Comparison of ENCODE assay signal across 1 cellular context in the genomic region with DNA sequence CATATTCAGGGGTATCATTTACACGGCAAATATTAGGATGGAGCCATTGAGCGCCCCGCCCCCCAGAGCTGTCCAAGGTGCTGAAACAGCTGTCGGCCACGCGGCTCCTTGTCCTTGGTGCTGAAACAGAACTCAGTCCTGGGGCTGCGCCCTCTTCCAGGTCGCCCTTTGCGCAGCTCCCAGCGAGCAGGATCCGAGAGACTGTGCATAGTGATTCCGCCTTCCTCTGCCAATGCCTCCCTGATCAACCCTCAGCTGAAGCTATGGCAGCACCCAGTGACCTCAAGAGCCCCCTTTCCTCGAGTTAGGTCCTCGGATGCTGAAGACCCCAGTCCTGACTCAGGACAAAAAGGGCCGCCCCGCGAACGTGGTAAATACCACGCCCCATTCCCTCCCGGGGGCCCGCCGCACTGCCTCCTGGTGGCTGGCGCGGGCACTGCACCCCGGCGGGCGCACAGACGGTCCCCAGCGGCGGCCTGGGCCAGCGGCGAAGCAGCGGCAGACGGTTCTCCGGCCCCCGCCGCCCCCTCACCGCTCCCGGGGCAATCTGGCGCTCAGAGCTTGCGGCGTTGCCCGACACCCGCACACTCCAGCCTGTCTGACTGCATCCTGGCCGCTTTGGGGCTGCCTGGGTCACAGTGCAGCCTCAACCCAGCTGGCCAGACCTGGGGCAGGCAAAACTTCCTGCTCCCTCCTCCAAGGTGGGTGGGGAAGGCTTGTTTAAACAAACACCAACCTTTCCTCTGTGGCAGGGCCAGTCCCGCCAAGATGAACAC.
A peak's percentile ranks its signal among the peaks of the same experiment; 100 is the strongest.
TF ChIP-seq lines count a peak whose summit lies in the region.

No MANE protein-coding gene starts in this region.

TF ChIP-seq in HEK293, 187 proteins besides CTCF, POLR2A, EP300 and RAD21 (continued from another document and continues in another):
- TF ChIP-seq ZNF529 (tag by site-specific recombination; IDR thresholded peaks at IDR 0.05; ENCODE audit: insufficient replicate concordance) (no peak), BCL6B (tag by site-specific recombination; IDR thresholded peaks at IDR 0.05) (no peak), ZNF621 (tag by site-specific recombination; IDR thresholded peaks at IDR 0.05) (no peak), ZNF366 (tag by site-specific recombination; conservative IDR thresholded peaks at IDR 0.05) (0 out of 2 replicates have a peak, but pooled peaks have one; percentile 19), ZNF157 (tag by site-specific recombination; IDR thresholded peaks at IDR 0.05) (0 out of 2 replicates have a peak, but pooled peaks have one; percentile 30), ZFP37 (tag by site-specific recombination; IDR thresholded peaks at IDR 0.05) (peak; percentile 77), REST (tag by site-specific recombination; IDR thresholded peaks at IDR 0.05) (peak; percentile 100), ZNF785 (tag by site-specific recombination; IDR thresholded peaks at IDR 0.05) (0 out of 2 replicates have a peak, but pooled peaks have one; percentile 50), SP2 (tag by site-specific recombination; IDR thresholded peaks at IDR 0.05) (peak; percentile 32), GLIS1 (tag by site-specific recombination; IDR thresholded peaks at IDR 0.05) (peak; percentile 73), OSR2 (tag by site-specific recombination; IDR thresholded peaks at IDR 0.05) (no peak), ZNF239 (tag by site-specific recombination; IDR thresholded peaks at IDR 0.05) (no peak), ZBTB49 (tag by site-specific recombination; IDR thresholded peaks at IDR 0.05; ENCODE audit: low read depth) (no peak), ZNF768 (tag by site-specific recombination; IDR thresholded peaks at IDR 0.05) (no peak), BCL11A (tag by site-specific recombination; IDR thresholded peaks at IDR 0.05; ENCODE audit: low read depth) (peak; percentile 25; the same call in 1 of the 2 replicates), ZNF544 (tag by site-specific recombination; IDR thresholded peaks at IDR 0.05) (no peak), ZNF624 (tag by site-specific recombination; IDR thresholded peaks at IDR 0.05) (no peak), OVOL3 (tag by site-specific recombination; IDR thresholded peaks at IDR 0.05) (no peak), MYNN (tag by site-specific recombination; IDR thresholded peaks at IDR 0.05; ENCODE audit: borderline replicate concordance) (no peak), ZNF600 (tag by site-specific recombination; IDR thresholded peaks at IDR 0.05) (peak; percentile 63; the same call in 1 of the 2 replicates), PBX3 (CRISPR knock-in tag; IDR thresholded peaks at IDR 0.05) (peak; percentile 99), ZNF660 (tag by site-specific recombination; IDR thresholded peaks at IDR 0.05) (peak; percentile 20; the same call in 1 of the 2 replicates), ZBTB8A (tag by site-specific recombination; IDR thresholded peaks at IDR 0.05) (peak; percentile 87), ZNF391 (tag by site-specific recombination; IDR thresholded peaks at IDR 0.05; ENCODE audit: borderline replicate concordance, low read depth) (peak; percentile 73; the same call in 1 of the 2 replicates), ZNF341 (tag by site-specific recombination; IDR thresholded peaks at IDR 0.05; ENCODE audit: low read depth) (no peak), ZFHX2 (tag by site-specific recombination; conservative IDR thresholded peaks at IDR 0.05) (peak; percentile 76), ZNF76 (tag by site-specific recombination; IDR thresholded peaks at IDR 0.05; ENCODE audit: borderline replicate concordance, low read depth) (peak; percentile 11; the same call in 1 of the 2 replicates), ZNF146 (tag by site-specific recombination; IDR thresholded peaks at IDR 0.05) (no peak), ZBTB7A (tag by site-specific recombination; IDR thresholded peaks at IDR 0.05; ENCODE audit: low read depth) (no peak), KLF9 (tag by site-specific recombination; IDR thresholded peaks at IDR 0.05; ENCODE audit: low read depth) (peak; percentile 92), ZNF645 (tag by site-specific recombination; IDR thresholded peaks at IDR 0.05) (no peak), ZNF501 (tag by site-specific recombination; IDR thresholded peaks at IDR 0.05) (peak; percentile 52; the same call in 1 of the 2 replicates), EGR2 (tag by site-specific recombination; IDR thresholded peaks at IDR 0.05; ENCODE audit: low read depth) (peak; percentile 61)
- TF ChIP-seq, protein P1, sequence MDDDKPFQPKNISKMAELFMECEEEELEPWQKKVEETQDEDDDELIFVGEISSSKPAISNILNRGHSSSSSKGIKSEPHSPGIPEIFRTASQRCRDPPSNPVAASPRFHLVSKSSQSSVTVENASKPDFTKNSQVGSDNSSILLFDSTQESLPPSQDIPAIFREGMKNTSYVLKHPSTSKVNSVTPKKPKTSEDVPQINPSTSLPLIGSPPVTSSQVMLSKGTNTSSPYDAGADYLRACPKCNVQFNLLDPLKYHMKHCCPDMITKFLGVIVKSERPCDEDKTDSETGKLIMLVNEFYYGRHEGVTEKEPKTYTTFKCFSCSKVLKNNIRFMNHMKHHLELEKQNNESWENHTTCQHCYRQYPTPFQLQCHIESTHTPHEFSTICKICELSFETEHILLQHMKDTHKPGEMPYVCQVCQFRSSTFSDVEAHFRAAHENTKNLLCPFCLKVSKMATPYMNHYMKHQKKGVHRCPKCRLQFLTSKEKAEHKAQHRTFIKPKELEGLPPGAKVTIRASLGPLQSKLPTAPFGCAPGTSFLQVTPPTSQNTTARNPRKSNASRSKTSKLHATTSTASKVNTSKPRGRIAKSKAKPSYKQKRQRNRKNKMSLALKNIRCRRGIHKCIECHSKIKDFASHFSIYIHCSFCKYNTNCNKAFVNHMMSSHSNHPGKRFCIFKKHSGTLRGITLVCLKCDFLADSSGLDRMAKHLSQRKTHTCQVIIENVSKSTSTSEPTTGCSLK (tag by site-specific recombination; IDR thresholded peaks at IDR 0.05), result no peak
- TF ChIP-seq, protein P2, sequence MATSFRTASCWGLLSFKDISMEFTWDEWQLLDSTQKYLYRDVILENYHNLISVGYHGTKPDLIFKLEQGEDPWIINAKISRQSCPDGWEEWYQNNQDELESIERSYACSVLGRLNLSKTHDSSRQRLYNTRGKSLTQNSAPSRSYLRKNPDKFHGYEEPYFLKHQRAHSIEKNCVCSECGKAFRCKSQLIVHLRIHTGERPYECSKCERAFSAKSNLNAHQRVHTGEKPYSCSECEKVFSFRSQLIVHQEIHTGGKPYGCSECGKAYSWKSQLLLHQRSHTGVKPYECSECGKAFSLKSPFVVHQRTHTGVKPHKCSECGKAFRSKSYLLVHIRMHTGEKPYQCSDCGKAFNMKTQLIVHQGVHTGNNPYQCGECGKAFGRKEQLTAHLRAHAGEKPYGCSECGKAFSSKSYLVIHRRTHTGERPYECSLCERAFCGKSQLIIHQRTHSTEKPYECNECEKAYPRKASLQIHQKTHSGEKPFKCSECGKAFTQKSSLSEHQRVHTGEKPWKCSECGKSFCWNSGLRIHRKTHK (tag by site-specific recombination; IDR thresholded peaks at IDR 0.05), result no peak
- TF ChIP-seq, protein P3, sequence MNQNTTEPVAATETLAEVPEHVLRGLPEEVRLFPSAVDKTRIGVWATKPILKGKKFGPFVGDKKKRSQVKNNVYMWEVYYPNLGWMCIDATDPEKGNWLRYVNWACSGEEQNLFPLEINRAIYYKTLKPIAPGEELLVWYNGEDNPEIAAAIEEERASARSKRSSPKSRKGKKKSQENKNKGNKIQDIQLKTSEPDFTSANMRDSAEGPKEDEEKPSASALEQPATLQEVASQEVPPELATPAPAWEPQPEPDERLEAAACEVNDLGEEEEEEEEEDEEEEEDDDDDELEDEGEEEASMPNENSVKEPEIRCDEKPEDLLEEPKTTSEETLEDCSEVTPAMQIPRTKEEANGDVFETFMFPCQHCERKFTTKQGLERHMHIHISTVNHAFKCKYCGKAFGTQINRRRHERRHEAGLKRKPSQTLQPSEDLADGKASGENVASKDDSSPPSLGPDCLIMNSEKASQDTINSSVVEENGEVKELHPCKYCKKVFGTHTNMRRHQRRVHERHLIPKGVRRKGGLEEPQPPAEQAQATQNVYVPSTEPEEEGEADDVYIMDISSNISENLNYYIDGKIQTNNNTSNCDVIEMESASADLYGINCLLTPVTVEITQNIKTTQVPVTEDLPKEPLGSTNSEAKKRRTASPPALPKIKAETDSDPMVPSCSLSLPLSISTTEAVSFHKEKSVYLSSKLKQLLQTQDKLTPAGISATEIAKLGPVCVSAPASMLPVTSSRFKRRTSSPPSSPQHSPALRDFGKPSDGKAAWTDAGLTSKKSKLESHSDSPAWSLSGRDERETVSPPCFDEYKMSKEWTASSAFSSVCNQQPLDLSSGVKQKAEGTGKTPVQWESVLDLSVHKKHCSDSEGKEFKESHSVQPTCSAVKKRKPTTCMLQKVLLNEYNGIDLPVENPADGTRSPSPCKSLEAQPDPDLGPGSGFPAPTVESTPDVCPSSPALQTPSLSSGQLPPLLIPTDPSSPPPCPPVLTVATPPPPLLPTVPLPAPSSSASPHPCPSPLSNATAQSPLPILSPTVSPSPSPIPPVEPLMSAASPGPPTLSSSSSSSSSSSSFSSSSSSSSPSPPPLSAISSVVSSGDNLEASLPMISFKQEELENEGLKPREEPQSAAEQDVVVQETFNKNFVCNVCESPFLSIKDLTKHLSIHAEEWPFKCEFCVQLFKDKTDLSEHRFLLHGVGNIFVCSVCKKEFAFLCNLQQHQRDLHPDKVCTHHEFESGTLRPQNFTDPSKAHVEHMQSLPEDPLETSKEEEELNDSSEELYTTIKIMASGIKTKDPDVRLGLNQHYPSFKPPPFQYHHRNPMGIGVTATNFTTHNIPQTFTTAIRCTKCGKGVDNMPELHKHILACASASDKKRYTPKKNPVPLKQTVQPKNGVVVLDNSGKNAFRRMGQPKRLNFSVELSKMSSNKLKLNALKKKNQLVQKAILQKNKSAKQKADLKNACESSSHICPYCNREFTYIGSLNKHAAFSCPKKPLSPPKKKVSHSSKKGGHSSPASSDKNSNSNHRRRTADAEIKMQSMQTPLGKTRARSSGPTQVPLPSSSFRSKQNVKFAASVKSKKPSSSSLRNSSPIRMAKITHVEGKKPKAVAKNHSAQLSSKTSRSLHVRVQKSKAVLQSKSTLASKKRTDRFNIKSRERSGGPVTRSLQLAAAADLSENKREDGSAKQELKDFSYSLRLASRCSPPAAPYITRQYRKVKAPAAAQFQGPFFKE (tag by site-specific recombination; IDR thresholded peaks at IDR 0.05; ENCODE audit: borderline replicate concordance), result no peak
